19 cellular contexts compared by ENCODE assay signal in the genomic region with DNA sequence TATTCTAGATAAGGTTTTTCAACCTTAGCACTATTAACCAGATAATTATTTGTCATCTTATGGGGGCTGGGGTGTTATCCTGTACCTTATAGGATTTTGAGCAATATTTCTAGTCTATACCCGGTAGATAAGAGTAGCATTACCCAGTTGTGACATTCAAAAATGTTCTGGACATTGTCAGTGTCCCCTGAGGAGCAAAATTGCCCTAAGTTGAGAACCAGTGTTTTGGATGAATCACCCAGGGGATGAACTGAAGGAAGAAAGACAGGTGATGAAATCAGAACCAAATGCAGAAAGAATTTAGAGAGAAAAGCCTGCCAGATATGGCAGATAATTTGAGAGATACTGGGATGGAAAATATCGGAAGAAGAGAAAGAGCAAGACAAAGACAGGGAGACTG. TPM values are rescaled to one million over a fixed set of nuclear protein-coding genes. Genes with fewer than 3 reads are reported as not detected.
DNase-seq lines count a peak whose midpoint lies in the region; ATAC-seq and TF ChIP-seq lines count a peak whose summit lies in the region.
"Had no signal": no experiment of that assay in that cellular context is flagged by ENCODE, and none has a peak within 500 bp of the region (broad histone marks: within the 10 kb centered on the region; RNA-seq: fewer than 3 reads in every experiment).

No MANE protein-coding gene starts in this region.

- no peak overlapping the region for H2BK5ac ChIP-seq in mesendoderm (ENCODE audit: low read length)

- TF ChIP-seq CTCF in BE2C (IDR thresholded peaks at IDR 0.05; ENCODE audit: low read depth, low read length): no peak
- no peak for TF ChIP-seq CTCF in GM23338 (conservative IDR thresholded peaks at IDR 0.05; ENCODE audit: low read depth in 2 of 2)
- no peak for TF ChIP-seq CTCF in SK-N-SH (IDR thresholded peaks at IDR 0.05)

- no peak overlapping the region for H2AFZ ChIP-seq in GM23338
- H2AFZ ChIP-seq in SK-N-SH (ENCODE audit: low read depth): no peak overlapping the region

- H3F3A ChIP-seq in GM23338 (replicated peaks; ENCODE audit: low read depth): no peaks in the 10 kb centered on the region
- H3F3A ChIP-seq in SK-N-SH (replicated peaks; ENCODE audit: insufficient read depth): no peaks in the 10 kb centered on the region

- intact Hi-C loops in left ventricle myocardium superior (cut with micrococcal nuclease): no loop called here

- no peak overlapping the region for H3K4ac ChIP-seq in mesendoderm (ENCODE audit: low read depth, low read length)

- H3K4me3 ChIP-seq in BE2C (ENCODE audit: low read depth, low read length): no peak overlapping the region
- no peak overlapping the region for H3K4me3 ChIP-seq in GM23338
- H3K4me3 ChIP-seq in SK-N-SH (ENCODE audit: low read depth in 2 of 2, low read length in 1 of 2): no peak overlapping the region
- H3K4me3 ChIP-seq in mesendoderm (ENCODE audit: low read length): no peak overlapping the region
- H3K4me3 ChIP-seq: BLaER1 treated with 17β-estradiol and CSF1 and Interleukin-3, amounts not matched to agents 10 nM and 100 nM had no signal

- no peak overlapping the region for H2AK5ac ChIP-seq in mesendoderm (ENCODE audit: low read length)

- TF ChIP-seq POLR2A in erythroblast (IDR thresholded peaks at IDR 0.05; ENCODE audit: low read length): no peak

- no peaks in the 10 kb centered on the region for H4K20me1 ChIP-seq in GM23338 (replicated peaks; ENCODE audit: insufficient read depth)
- H4K20me1 ChIP-seq in SK-N-SH (ENCODE audit: insufficient read depth): no peaks in the 10 kb centered on the region
- H4K20me1 ChIP-seq: BLaER1 treated with 17β-estradiol and CSF1 and Interleukin-3, amounts not matched to agents 10 nM and 100 nM had no signal

- ATAC-seq in GM23338: no peak
- ATAC-seq in left ventricle myocardium superior: no peak
- ATAC-seq: CD8-positive, alpha-beta T cell had no signal

- no peaks in the 10 kb centered on the region for H3K36me3 Mint-ChIP-seq in GM23338 (ENCODE audit: low read depth)
- H3K36me3 Mint-ChIP-seq: CD8-positive, alpha-beta T cell had no signal

- H3K79me2 ChIP-seq in GM23338 (replicated peaks; ENCODE audit: insufficient read depth) (no peaks in the 10 kb centered on the region), SK-N-SH (ENCODE audit: insufficient read depth) (no peaks in the 10 kb centered on the region), mesendoderm (ENCODE audit: control insufficient read depth, insufficient read depth, low read length) (no peaks in the 10 kb centered on the region)

- H3K4me2 ChIP-seq in GM23338: no peak overlapping the region
- no peak overlapping the region for H3K4me2 ChIP-seq in SK-N-SH
- H3K4me2 ChIP-seq in mesendoderm (ENCODE audit: low read length): no peak overlapping the region
- H3K4me2 ChIP-seq: BLaER1 treated with 17β-estradiol and CSF1 and Interleukin-3, amounts not matched to agents 10 nM and 100 nM had no signal

- DNase-seq in BE2C: peak; percentile 34
- DNase-seq in GM23338 (ENCODE audit: low spot score): no peak
- no peak for DNase-seq in SK-N-SH
- DNase-seq in mesendoderm: peak; percentile 11
- DNase-seq in left ventricle myocardium superior: no peak
- DNase-seq in erythroblast (lab: John Stamatoyannopoulos, UW): no peak
- DNase-seq in NCI-H345 (lab: John Stamatoyannopoulos, UW): no peak
- DNase-seq: 8988T; ACHN; Caco-2; Calu3; CD4-positive, alpha-beta T cell; CD8-positive, alpha-beta T cell; DMS79 treated with DMSO at 0.1 percent for 48 hours; GF-D8 had no signal

- H3K4me3 Mint-ChIP-seq in GM23338: no peak overlapping the region
- H3K4me3 Mint-ChIP-seq: CD4-positive, alpha-beta T cell; CD8-positive, alpha-beta T cell had no signal

- H3K9me2 ChIP-seq in GM23338 (ENCODE audit: insufficient read depth) (no peaks in the 10 kb centered on the region), SK-N-SH (no peaks in the 10 kb centered on the region)

- no peaks in the 10 kb centered on the region for H3K9me3 ChIP-seq in BE2C
- no peaks in the 10 kb centered on the region for H3K9me3 ChIP-seq in SK-N-SH
- H3K9me3 ChIP-seq: BLaER1 treated with 17β-estradiol and CSF1 and Interleukin-3, amounts not matched to agents 10 nM and 100 nM; Caco-2 had no signal

- H3K18ac ChIP-seq in mesendoderm (ENCODE audit: low read length): no peak overlapping the region

- no peak overlapping the region for H3K9ac ChIP-seq in SK-N-SH
- no peak overlapping the region for H3K9ac ChIP-seq in mesendoderm (ENCODE audit: low read length)
- H3K9ac ChIP-seq: BLaER1 treated with 17β-estradiol and CSF1 and Interleukin-3, amounts not matched to agents 10 nM and 100 nM had no signal

- H3K36me3 ChIP-seq in BE2C: no peaks in the 10 kb centered on the region
- no peaks in the 10 kb centered on the region for H3K36me3 ChIP-seq in GM23338 (ENCODE audit: insufficient read depth)
- H3K36me3 ChIP-seq in SK-N-SH (replicated peaks in 1 of 2; ENCODE audit: control insufficient read depth in 1 of 2, insufficient read depth in 2 of 2, low read length in 1 of 2): no peaks in the 10 kb centered on the region
- H3K36me3 ChIP-seq in mesendoderm (ENCODE audit: control insufficient read depth, insufficient read depth, low read length): no peaks in the 10 kb centered on the region
- H3K36me3 ChIP-seq: BLaER1 treated with 17β-estradiol and CSF1 and Interleukin-3, amounts not matched to agents 10 nM and 100 nM had no signal

- 6% methylated on average over 2 of the region's 2 CpGs for WGBS in SK-N-SH (ENCODE audit: low lambda C conversion rate)
- WGBS in mesendoderm (ENCODE audit: extremely low coverage, insufficient coverage, low lambda C conversion rate): no CpG with 5 or more reads among the region's 2 CpGs

- H3K79me1 ChIP-seq in mesendoderm (ENCODE audit: low read length): no peaks in the 10 kb centered on the region

- no peak for TF ChIP-seq EP300 in SK-N-SH (IDR thresholded peaks at IDR 0.05; ENCODE audit: borderline replicate concordance in 1 of 2, low read depth in 1 of 2, low read length in 1 of 2)

- H3K56ac ChIP-seq in mesendoderm (ENCODE audit: low read length): no peak overlapping the region

- H3K27me3 ChIP-seq in BE2C (no peaks in the 10 kb centered on the region), GM23338 (ENCODE audit: insufficient read depth) (no peaks in the 10 kb centered on the region), SK-N-SH (ENCODE audit: insufficient read depth) (no peaks in the 10 kb centered on the region), mesendoderm (ENCODE audit: insufficient read depth, low read length, poor library complexity) (no peaks in the 10 kb centered on the region)
- H3K27me3 ChIP-seq: BLaER1 treated with 17β-estradiol and CSF1 and Interleukin-3, amounts not matched to agents 10 nM and 100 nM had no signal

- POLR2A ChIA-PET in SK-N-SH (lab: Yijun Ruan, JAX): no interaction called here

- CTCF ChIA-PET in SK-N-SH (lab: Yijun Ruan, JAX): interaction anchor here (0.7 kb wide), 1 partner anchor 743 kb away, joined by 3 read pairs; no protein-coding TSS in a partner anchor

- H2BK120ac ChIP-seq in mesendoderm (ENCODE audit: low read depth, low read length): no peak overlapping the region

- H4K5ac ChIP-seq in mesendoderm (ENCODE audit: low read length): no peak overlapping the region

- no peak overlapping the region for H3K23ac ChIP-seq in mesendoderm (ENCODE audit: low read length)

- no peak overlapping the region for H4K8ac ChIP-seq in mesendoderm (ENCODE audit: low read depth, low read length)

- H3K27me3 Mint-ChIP-seq in GM23338 (ENCODE audit: insufficient read depth, low read depth, poor library complexity): peaks cover 4% of the 10 kb centered on the region
- H3K27me3 Mint-ChIP-seq: CD4-positive, alpha-beta T cell had no signal

- H3K9me3 Mint-ChIP-seq in GM23338: no peaks in the 10 kb centered on the region
- H3K9me3 Mint-ChIP-seq: CD4-positive, alpha-beta T cell; CD8-positive, alpha-beta T cell had no signal

- H3K4me1 Mint-ChIP-seq in GM23338: no peaks in the 10 kb centered on the region; the same call in 2 of the 3 replicates

- H3K4me1 ChIP-seq in BE2C (peaks cover 4% of the 10 kb centered on the region), GM23338 (ENCODE audit: insufficient read depth) (no peaks in the 10 kb centered on the region), SK-N-SH (ENCODE audit: control insufficient read depth in 1 of 2, insufficient read depth in 2 of 2, low read depth in 1 of 2, low read length in 1 of 2) (no peaks in the 10 kb centered on the region; a peak in 1 of 4 replicates), mesendoderm (ENCODE audit: control insufficient read depth, low read depth, low read length) (no peaks in the 10 kb centered on the region)
- H3K4me1 ChIP-seq: BLaER1 treated with 17β-estradiol and CSF1 and Interleukin-3, amounts not matched to agents 10 nM and 100 nM; Caco-2 had no signal

- peak overlapping the region; percentile 32; the same call in 1 of the 2 replicates for H3K27ac Mint-ChIP-seq in GM23338
- H3K27ac Mint-ChIP-seq: CD4-positive, alpha-beta T cell; CD8-positive, alpha-beta T cell had no signal

- TF ChIP-seq RAD21 in SK-N-SH (IDR thresholded peaks at IDR 0.05; ENCODE audit: low read length): no peak

- no peak overlapping the region for H2BK15ac ChIP-seq in mesendoderm (replicated peaks; ENCODE audit: low read depth)

- H3K27ac ChIP-seq in GM23338 (ENCODE audit: low read depth) (0 out of 2 replicates have a peak overlapping the region, but pooled peaks have one; percentile 17), SK-N-SH (ENCODE audit: low read depth in 2 of 2, low read length in 1 of 2) (no peak overlapping the region; a peak in 1 of 4 replicates), mesendoderm (ENCODE audit: low read depth, low read length) (no peak overlapping the region)
- H3K27ac ChIP-seq: BLaER1 treated with 17β-estradiol and CSF1 and Interleukin-3, amounts not matched to agents 10 nM and 100 nM; C4-2B had no signal

TF ChIP-seq in SK-N-SH, 30 proteins besides CTCF, POLR2A, EP300 and RAD21 (continues in another document):
- no peak for TF ChIP-seq PBX3 (IDR thresholded peaks at IDR 0.05)

RNA-seq across cellular contexts. Expression of gene KCNH8, which starts 58.2 kb away (rescaled TPM):
- polyA plus RNA-seq in BE2C (2012; ENCODE audit: insufficient read depth, insufficient read length, low read depth): 5.6 TPM
- 2.0 and 3.4 TPM in 2 replicates for total RNA-seq in GM23338 (2014; rRNA removed; shearing (Covaris generic))
- polyA plus RNA-seq in GM23338 (2016; fragmentation: Nextera tagmentation; extraction: Ambion mirVana) (1.3 and 1.4 TPM in 2 replicates), SK-N-SH (2012; rRNA removed) (0.05 and 0.15 TPM in 2 replicates)
- 0.05 and 0.12 TPM in 2 replicates for polyA plus RNA-seq in SK-N-SH (2012; cell fraction: cytosol; rRNA removed)
- polyA plus RNA-seq in SK-N-SH (2012; cell fraction: nucleus; rRNA removed): 0.19 and 0.41 TPM in 2 replicates
- polyA plus RNA-seq in mesendoderm (2013, experiment 1 of 2): 1.3 TPM
- polyA plus RNA-seq in mesendoderm (2013, experiment 2 of 2): 1.1 TPM
- 0.05 TPM for total RNA-seq in left ventricle myocardium superior
- total RNA-seq: A673; CD4-positive, alpha-beta T cell had no signal
- polyA plus RNA-seq: AG04450 had no signal

Comparison
In these comparisons a context has a peak if more than half of its experiments do, and no peak if none do; other contexts are left out.
1. DNase-seq: peak in BE2C (single experiment) and mesendoderm (single experiment); none in GM23338 (single experiment), SK-N-SH (single experiment), left ventricle myocardium superior (single experiment), erythroblast (0 of 2) and NCI-H345 (single experiment).